In genomic region chr3:27085849-27086248, GRCh38 we compare ENCODE assay signal across 30 cellular contexts.
"Had no signal": no experiment of that assay in that cellular context is flagged by ENCODE, and none has a peak within 500 bp of the region (broad histone marks: within the 10 kb centered on the region; RNA-seq: fewer than 3 reads in every experiment).

No MANE protein-coding gene starts in this region.

- DNase-seq: activated CD4-positive, alpha-beta memory T cell treated with anti-CD3 and anti-CD28 coated beads for 36 hours; activated CD4-positive, alpha-beta T cell treated with anti-CD3 and anti-CD28 coated beads for 36 hours; activated CD4-positive, alpha-beta T cell treated with anti-CD3 and anti-CD28 coated beads, Interleukin-2, amount 10 ng/mL, durations not matched to agents 24 days and 14 days; activated CD4-positive, CD25-positive, alpha-beta regulatory T cell; activated CD4-positive, CD25-positive, alpha-beta regulatory T cell treated with anti-CD3 and anti-CD28 coated beads, Interleukin-2, amount 50 U/mL, for 72 hours; activated CD8-positive, alpha-beta memory T cell treated with anti-CD3 and anti-CD28 coated beads, Interleukin-2, amount 10 ng/mL, durations not matched to agents 7 days and 5 days; activated CD8-positive, alpha-beta memory T cell treated with anti-CD3 and anti-CD28 coated beads, Interleukin-2, amount 50 U/mL, for 4 hours; activated CD8-positive, alpha-beta T cell treated with anti-CD3 and anti-CD28 coated beads, Interleukin-2, amount 10 ng/mL, durations not matched to agents 7 days and 5 days; activated effector memory CD4-positive, alpha-beta T cell treated with anti-CD3 and anti-CD28 coated beads, Interleukin-2, amount 50 U/mL, for 16 hours; activated naive CD4-positive, alpha-beta T cell treated with anti-CD3 and anti-CD28 coated beads for 36 hours; activated naive CD8-positive, alpha-beta T cell treated with anti-CD3 and anti-CD28 coated beads for 36 hours; activated naive CD8-positive, alpha-beta T cell treated with anti-CD3 and anti-CD28 coated beads, Interleukin-2, amount 50 U/mL, for 24 hours; activated T-cell treated with anti-CD3 and anti-CD28 coated beads, Interleukin-2, amount 50 U/mL, for 1 hour; activated T-cell treated with anti-CD3 and anti-CD28 coated beads, Interleukin-2, amount 50 U/mL, for 48 hours; adrenal gland; amygdala; aorta; body of pancreas; dorsolateral prefrontal cortex; effector memory CD4-positive, alpha-beta T cell; endodermal cell; T-helper 1 cell; T-helper 17 cell had no signal

- H3K36me3 ChIP-seq: adrenal gland had no signal

- H3K36me3 Mint-ChIP-seq: activated CD4-positive, alpha-beta memory T cell treated with anti-CD3 and anti-CD28 coated beads for 36 hours; activated CD8-positive, alpha-beta memory T cell treated with anti-CD3 and anti-CD28 coated beads, Interleukin-2, amount 10 ng/mL, durations not matched to agents 7 days and 5 days; activated naive CD4-positive, alpha-beta T cell treated with anti-CD3 and anti-CD28 coated beads, Interleukin-2, amount 50 U/mL, for 24 hours; activated naive CD8-positive, alpha-beta T cell treated with anti-CD3 and anti-CD28 coated beads for 36 hours had no signal

- H3K27me3 Mint-ChIP-seq: activated CD4-positive, alpha-beta memory T cell treated with anti-CD3 and anti-CD28 coated beads for 36 hours; activated CD4-positive, alpha-beta T cell treated with anti-CD3 and anti-CD28 coated beads, Interleukin-2, amount 10 ng/mL, durations not matched to agents 24 days and 14 days; activated CD8-positive, alpha-beta memory T cell treated with anti-CD3 and anti-CD28 coated beads, Interleukin-2, amount 10 ng/mL, durations not matched to agents 7 days and 5 days; activated naive CD4-positive, alpha-beta T cell treated with anti-CD3 and anti-CD28 coated beads, Interleukin-2, amount 50 U/mL, for 24 hours; activated naive CD8-positive, alpha-beta T cell treated with anti-CD3 and anti-CD28 coated beads for 36 hours; activated naive CD8-positive, alpha-beta T cell treated with anti-CD3 and anti-CD28 coated beads, Interleukin-2, amount 50 U/mL, for 24 hours; dendritic cell treated with granulocyte-macrophage colony-stimulating factor and Interleukin-4, amounts not matched to agents 40 ng/mL and 50 ng/mL, for 4 days had no signal

- H3K4me1 Mint-ChIP-seq: activated CD4-positive, alpha-beta T cell treated with anti-CD3 and anti-CD28 coated beads for 36 hours; activated CD4-positive, alpha-beta T cell treated with anti-CD3 and anti-CD28 coated beads, Interleukin-2, amount 10 ng/mL, durations not matched to agents 24 days and 14 days; activated CD8-positive, alpha-beta memory T cell treated with anti-CD3 and anti-CD28 coated beads, Interleukin-2, amount 10 ng/mL, durations not matched to agents 7 days and 5 days; activated naive CD4-positive, alpha-beta T cell treated with anti-CD3 and anti-CD28 coated beads, Interleukin-2, amount 50 U/mL, for 24 hours; activated naive CD8-positive, alpha-beta T cell treated with anti-CD3 and anti-CD28 coated beads for 36 hours; activated naive CD8-positive, alpha-beta T cell treated with anti-CD3 and anti-CD28 coated beads, Interleukin-2, amount 50 U/mL, for 24 hours; central memory CD8-positive, alpha-beta T cell; T-helper 17 cell had no signal

- H3K4me3 Mint-ChIP-seq: activated CD4-positive, alpha-beta memory T cell treated with anti-CD3 and anti-CD28 coated beads for 36 hours; activated CD4-positive, alpha-beta T cell treated with anti-CD3 and anti-CD28 coated beads for 36 hours; activated CD4-positive, alpha-beta T cell treated with anti-CD3 and anti-CD28 coated beads, Interleukin-2, amount 10 ng/mL, durations not matched to agents 24 days and 14 days; activated CD8-positive, alpha-beta memory T cell treated with anti-CD3 and anti-CD28 coated beads, Interleukin-2, amount 10 ng/mL, durations not matched to agents 7 days and 5 days; activated CD8-positive, alpha-beta T cell treated with anti-CD3 and anti-CD28 coated beads, Interleukin-2, amount 10 ng/mL, durations not matched to agents 7 days and 5 days; activated naive CD4-positive, alpha-beta T cell treated with anti-CD3 and anti-CD28 coated beads for 36 hours; activated naive CD4-positive, alpha-beta T cell treated with anti-CD3 and anti-CD28 coated beads, Interleukin-2, amount 50 U/mL, for 24 hours; activated naive CD8-positive, alpha-beta T cell treated with anti-CD3 and anti-CD28 coated beads for 36 hours; activated naive CD8-positive, alpha-beta T cell treated with anti-CD3 and anti-CD28 coated beads, Interleukin-2, amount 50 U/mL, for 24 hours; activated T-helper 1 cell treated with anti-CD3 and anti-CD28 coated beads, Interleukin-12 subunit alpha, Interleukin-12 subunit beta, Interleukin-2, Interleukin-4 antibody, amounts not matched to agents 30 ng/mL and 10 ng/mL and 1 ng/mL, durations not matched to agents 14 hours and 24 hours and 36 hours; central memory CD8-positive, alpha-beta T cell; dendritic cell treated with granulocyte-macrophage colony-stimulating factor and Interleukin-4, amounts not matched to agents 40 ng/mL and 50 ng/mL, for 4 days; endodermal cell; T-helper 17 cell had no signal

- H3K4me1 ChIP-seq: adrenal gland, body of pancreas had no signal

- H3K27ac ChIP-seq: adrenal gland, body of pancreas, coronary artery, dorsolateral prefrontal cortex had no signal

- H3K27ac Mint-ChIP-seq: activated CD4-positive, alpha-beta memory T cell treated with anti-CD3 and anti-CD28 coated beads for 36 hours; activated CD4-positive, alpha-beta T cell treated with anti-CD3 and anti-CD28 coated beads for 36 hours; activated CD4-positive, alpha-beta T cell treated with anti-CD3 and anti-CD28 coated beads, Interleukin-2, amount 10 ng/mL, durations not matched to agents 24 days and 14 days; activated CD8-positive, alpha-beta memory T cell treated with anti-CD3 and anti-CD28 coated beads, Interleukin-2, amount 10 ng/mL, durations not matched to agents 7 days and 5 days; activated CD8-positive, alpha-beta T cell treated with anti-CD3 and anti-CD28 coated beads, Interleukin-2, amount 10 ng/mL, durations not matched to agents 7 days and 5 days; activated naive CD4-positive, alpha-beta T cell treated with anti-CD3 and anti-CD28 coated beads for 36 hours; activated naive CD4-positive, alpha-beta T cell treated with anti-CD3 and anti-CD28 coated beads, Interleukin-2, amount 50 U/mL, for 24 hours; activated naive CD8-positive, alpha-beta T cell treated with anti-CD3 and anti-CD28 coated beads for 36 hours; activated naive CD8-positive, alpha-beta T cell treated with anti-CD3 and anti-CD28 coated beads, Interleukin-2, amount 50 U/mL, for 24 hours; activated T-helper 1 cell treated with anti-CD3 and anti-CD28 coated beads, Interleukin-12 subunit alpha, Interleukin-12 subunit beta, Interleukin-2, Interleukin-4 antibody, amounts not matched to agents 30 ng/mL and 10 ng/mL and 1 ng/mL, durations not matched to agents 14 hours and 24 hours and 36 hours; activated T-helper 2 cell treated with anti-CD3 and anti-CD28 coated beads, Interferon-gamma antibody, Interleukin-2, Interleukin-4, amounts not matched to agents 10 μg/mL and 5 μg/mL and 100 μg/mL, durations not matched to agents 14 hours and 24 hours and 36 hours; dendritic cell treated with granulocyte-macrophage colony-stimulating factor and Interleukin-4, amounts not matched to agents 40 ng/mL and 50 ng/mL, for 4 days; endodermal cell; T-helper 17 cell had no signal

- H3K4me3 ChIP-seq: adrenal gland, body of pancreas, coronary artery, dorsolateral prefrontal cortex had no signal

- ATAC-seq: activated CD4-positive, alpha-beta T cell treated with anti-CD3 and anti-CD28 coated beads for 36 hours; activated CD8-positive, alpha-beta memory T cell treated with anti-CD3 and anti-CD28 coated beads, Interleukin-2, amount 10 ng/mL, durations not matched to agents 7 days and 5 days; activated CD8-positive, alpha-beta T cell treated with anti-CD3 and anti-CD28 coated beads, Interleukin-2, amount 10 ng/mL, durations not matched to agents 7 days and 5 days; activated naive CD8-positive, alpha-beta T cell treated with anti-CD3 and anti-CD28 coated beads, Interleukin-2, amount 50 U/mL, for 24 hours; body of pancreas; esophagus mucosa; T-helper 17 cell had no signal

- H3K27me3 ChIP-seq: adrenal gland, body of pancreas had no signal

- H3K9me3 ChIP-seq: adrenal gland, body of pancreas had no signal

- H3K9me3 Mint-ChIP-seq: activated CD4-positive, alpha-beta memory T cell treated with anti-CD3 and anti-CD28 coated beads for 36 hours; activated CD4-positive, alpha-beta T cell treated with anti-CD3 and anti-CD28 coated beads, Interleukin-2, amount 10 ng/mL, durations not matched to agents 24 days and 14 days; activated naive CD4-positive, alpha-beta T cell treated with anti-CD3 and anti-CD28 coated beads for 36 hours; activated naive CD4-positive, alpha-beta T cell treated with anti-CD3 and anti-CD28 coated beads, Interleukin-2, amount 50 U/mL, for 24 hours; activated naive CD8-positive, alpha-beta T cell treated with anti-CD3 and anti-CD28 coated beads for 36 hours; activated naive CD8-positive, alpha-beta T cell treated with anti-CD3 and anti-CD28 coated beads, Interleukin-2, amount 50 U/mL, for 24 hours; activated T-helper 1 cell treated with anti-CD3 and anti-CD28 coated beads, Interleukin-12 subunit alpha, Interleukin-12 subunit beta, Interleukin-2, Interleukin-4 antibody, amounts not matched to agents 30 ng/mL and 10 ng/mL and 1 ng/mL, durations not matched to agents 14 hours and 24 hours and 36 hours; activated T-helper 2 cell treated with anti-CD3 and anti-CD28 coated beads, Interferon-gamma antibody, Interleukin-2, Interleukin-4, amounts not matched to agents 10 μg/mL and 5 μg/mL and 100 μg/mL, durations not matched to agents 14 hours and 24 hours and 36 hours; central memory CD8-positive, alpha-beta T cell; dendritic cell treated with granulocyte-macrophage colony-stimulating factor and Interleukin-4, amounts not matched to agents 40 ng/mL and 50 ng/mL, for 4 days; endodermal cell had no signal
